14 cellular contexts compared by ENCODE assay signal in the genomic region with DNA sequence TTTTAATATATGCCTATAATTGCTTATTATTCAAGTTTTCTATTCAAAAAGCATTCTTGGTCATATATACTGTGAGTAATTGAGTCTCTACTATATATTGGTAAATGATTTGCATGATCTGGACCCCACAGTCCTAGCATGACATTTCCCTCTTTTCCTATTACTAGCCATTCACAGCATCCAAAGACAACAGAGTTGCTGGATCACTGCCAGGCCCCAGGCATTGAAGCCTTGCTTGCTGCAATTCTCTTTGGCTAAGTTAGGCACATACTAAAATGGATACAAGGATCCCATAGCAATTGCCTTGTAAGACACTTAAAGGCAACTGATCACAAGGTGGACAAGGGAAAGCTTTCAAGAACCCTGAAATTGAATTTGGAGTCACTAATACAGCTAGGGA.
A peak's percentile ranks its signal among the peaks of the same experiment; 100 is the strongest.
DNase-seq lines count a peak whose midpoint lies in the region; TF ChIP-seq lines count a peak whose summit lies in the region.
"Had no signal": no experiment of that assay in that cellular context is flagged by ENCODE, and none has a peak within 500 bp of the region (broad histone marks: within the 10 kb centered on the region; RNA-seq: fewer than 3 reads in every experiment).

No MANE protein-coding gene starts in this region.

- intact Hi-C loops in adrenal gland (cut with DNase I), result no loop called here
- intact Hi-C loops in tibial artery (cut with DNase I; ENCODE audit: low total_unique reads), result no loop called here
- intact Hi-C loops in CD14-positive monocyte (cut with micrococcal nuclease), result no loop called here

- H3K27ac ChIP-seq in adrenal gland (no peak overlapping the region), tibial artery (no peak overlapping the region)

- H3K4me3 Mint-ChIP-seq in CD14-positive monocyte, result no peak overlapping the region
- H3K4me3 Mint-ChIP-seq: naive B cell had no signal

- peaks cover 0 to 9% (median 1%) of the 10 kb centered on the region in 7 donors for H3K9me3 Mint-ChIP-seq in CD14-positive monocyte

- H3K9me3 ChIP-seq in adrenal gland (replicated peaks in 1 of 3), result no peaks in the 10 kb centered on the region
- H3K9me3 ChIP-seq in tibial artery, result no peaks in the 10 kb centered on the region

- no peak for TF ChIP-seq POLR2A in adrenal gland (IDR thresholded peaks at IDR 0.05)

- H3K4me1 Mint-ChIP-seq in CD14-positive monocyte, result no peaks in the 10 kb centered on the region
- H3K4me1 Mint-ChIP-seq: naive B cell had no signal

- H3K36me3 Mint-ChIP-seq in CD14-positive monocyte, result no peaks in the 10 kb centered on the region
- H3K36me3 Mint-ChIP-seq: naive B cell had no signal

- H3K27me3 Mint-ChIP-seq in CD14-positive monocyte (ENCODE audit: low read depth in 3 of 3), result peaks cover 0 to 2% (median 0%) of the 10 kb centered on the region in 3 donors

- TF ChIP-seq CTCF in adrenal gland (IDR thresholded peaks at IDR 0.05) (no peak), tibial artery (IDR thresholded peaks at IDR 0.05) (no peak), CD14-positive monocyte (IDR thresholded peaks at IDR 0.05) (no peak)

- H3K4me3 ChIP-seq in adrenal gland, result no peak overlapping the region
- no peak overlapping the region for H3K4me3 ChIP-seq in tibial artery
- H3K4me3 ChIP-seq: smooth muscle cell had no signal

- DNase-seq in NCI-H2196 (lab: John Stamatoyannopoulos, UW; ENCODE audit: unreplicated experiment) (peak; percentile 20), NCI-H2196 treated with DMSO at 0.1 percent for 48 hours (lab: John Stamatoyannopoulos, UW; ENCODE audit: unreplicated experiment) (no peak), adrenal gland (peak in 6 of 7 donors; percentile 13 to 53 (median 20)), inferior parietal cortex (ENCODE audit: extremely low spot score) (peak; percentile 46), tibial artery (peak; percentile 70 to 87), NCI-H2171 treated with DMSO at 0.1 percent for 48 hours (lab: John Stamatoyannopoulos, UW) (no peak), NCI-H82 treated with DMSO at 0.1 percent for 48 hours (lab: John Stamatoyannopoulos, UW; ENCODE audit: unreplicated experiment) (no peak), CD14-positive monocyte (ENCODE audit: low spot score) (no peak)
- DNase-seq: activated CD4-positive, alpha-beta T cell treated with anti-CD3 and anti-CD28 coated beads for 4 hours; EL; HCEC 1CT; naive B cell had no signal

- H3K36me3 ChIP-seq in adrenal gland (replicated peaks in 1 of 2), result no peaks in the 10 kb centered on the region
- no peaks in the 10 kb centered on the region for H3K36me3 ChIP-seq in tibial artery

- H3K27me3 ChIP-seq in adrenal gland, result no peaks in the 10 kb centered on the region
- H3K27me3 ChIP-seq in tibial artery, result no peaks in the 10 kb centered on the region

- H3K27ac Mint-ChIP-seq in CD14-positive monocyte, result no peak overlapping the region
- H3K27ac Mint-ChIP-seq: activated T-helper 2 cell treated with anti-CD3 and anti-CD28 coated beads, Interferon-gamma antibody, Interleukin-2, Interleukin-4, amounts not matched to agents 10 μg/mL and 5 μg/mL and 100 μg/mL, durations not matched to agents 14 hours and 24 hours and 36 hours; naive B cell had no signal

- H3K4me1 ChIP-seq in adrenal gland (replicated peaks in 1 of 2) (no peaks in the 10 kb centered on the region), tibial artery (peaks cover 0 to 11% (median 1%) of the 10 kb centered on the region in 4 donors)

Comparison
In these comparisons a context has a peak if more than half of its experiments do, and no peak if none do; other contexts are left out.
1. DNase-seq: peak in NCI-H2196 (single experiment), adrenal gland (6 of 7), inferior parietal cortex (single experiment) and tibial artery (2 of 2); none in NCI-H2196 treated with DMSO at 0.1 percent for 48 hours (single experiment), NCI-H2171 treated with DMSO at 0.1 percent for 48 hours (single experiment), NCI-H82 treated with DMSO at 0.1 percent for 48 hours (single experiment) and CD14-positive monocyte (single experiment).